In genomic region chr5:79588645-79589044, GRCh38 we compare ENCODE assay signal across 19 cellular contexts. TPM values are rescaled to one million over a fixed set of nuclear protein-coding genes. Genes with fewer than 3 reads are reported as not detected.
A peak's percentile ranks its signal among the peaks of the same experiment; 100 is the strongest.
DNase-seq lines count a peak whose midpoint lies in the region; ATAC-seq, FAIRE-seq and TF ChIP-seq lines count a peak whose summit lies in the region.
"Had no signal": no experiment of that assay in that cellular context is flagged by ENCODE, and none has a peak within 500 bp of the region (broad histone marks: within the 10 kb centered on the region; RNA-seq: fewer than 3 reads in every experiment).

No MANE protein-coding gene starts in this region.

- H3K27ac Mint-ChIP-seq in T-helper 2 cell treated with Interferon-gamma antibody and Interleukin-4, amounts not matched to agents 5 μg/mL and 100 μg/mL, for 36 hours = no peak overlapping the region
- H3K27ac Mint-ChIP-seq: HFFc6 had no signal

- in situ Hi-C loops in K562 (cut with MboI) = no loop called here

- no peaks in the 10 kb centered on the region for H3K9me3 ChIP-seq in K562 (replicated peaks; ENCODE audit: control insufficient read depth, insufficient read depth, low read depth, low read length)

- no peaks in the 10 kb centered on the region for H3K36me3 Mint-ChIP-seq in T-helper 2 cell treated with Interferon-gamma antibody and Interleukin-4, amounts not matched to agents 5 μg/mL and 100 μg/mL, for 36 hours (ENCODE audit: low read depth)
- H3K36me3 Mint-ChIP-seq: CD4-positive, alpha-beta memory T cell had no signal

- WGBS in K562 (ENCODE audit: insufficient coverage, low coverage, missing lambda C conversion rate) = 29% methylated on average over 6 of the region's 6 CpGs

- H3K27ac ChIP-seq in K562 (ENCODE audit: extremely low read depth, low read depth, low read length) = peak overlapping the region; percentile 51
- H3K27ac ChIP-seq: KMS-11, PC-9 had no signal

- H3K9me1 ChIP-seq in K562 (ENCODE audit: control insufficient read depth, insufficient read depth, low read length) = peaks cover 2% of the 10 kb centered on the region

- no peak for TF ChIP-seq CTCF in K562 (IDR thresholded peaks at IDR 0.05 in 2 of 3, conservative IDR thresholded peaks at IDR 0.05 in 1 of 3; ENCODE audit: insufficient read depth in 2 of 3, low read depth in 1 of 3, low read length in 3 of 3)

- H3K36me3 ChIP-seq in K562 (ENCODE audit: control insufficient read depth, insufficient read depth, low read length) = no peaks in the 10 kb centered on the region

- TF ChIP-seq EP300 in K562 (IDR thresholded peaks at IDR 0.05; ENCODE audit: low read length) = no peak

- H3K9ac ChIP-seq in K562 (ENCODE audit: insufficient read depth in 1 of 2, low read depth in 2 of 2, low read length in 2 of 2) = peak overlapping the region in 1 of 2 experiments; percentile 33; a peak in 2 of 4 replicates
- H3K9ac ChIP-seq: KMS-11 had no signal

- TF ChIP-seq POLR2A in K562 (conservative IDR thresholded peaks at IDR 0.05) = peak; percentile 74

- H3K79me2 ChIP-seq in K562 (ENCODE audit: control insufficient read depth, insufficient read depth, low read length) = no peaks in the 10 kb centered on the region

- H3K4me3 Mint-ChIP-seq in T-helper 2 cell treated with Interferon-gamma antibody and Interleukin-4, amounts not matched to agents 5 μg/mL and 100 μg/mL, for 36 hours = no peak overlapping the region
- H3K4me3 Mint-ChIP-seq: CD4-positive, alpha-beta memory T cell; HFFc6 had no signal

- peak; percentile 75 for ATAC-seq in K562
- ATAC-seq: HepG2 had no signal

- H3K4me1 ChIP-seq in K562 (replicated peaks in 1 of 2; ENCODE audit: control insufficient read depth in 2 of 2, insufficient read depth in 2 of 2, low read length in 2 of 2) = peaks cover 9 to 17% of the 10 kb centered on the region in 2 experiments; a peak in 4 of 5 replicates

- no TSS peak for BruUV-seq in K562 (replicated peaks; lab: Mats Ljungman, UMichigan)

- no peaks in the 10 kb centered on the region for H3K4me1 Mint-ChIP-seq in T-helper 2 cell treated with Interferon-gamma antibody and Interleukin-4, amounts not matched to agents 5 μg/mL and 100 μg/mL, for 36 hours (ENCODE audit: low read depth)
- H3K4me1 Mint-ChIP-seq: CD4-positive, alpha-beta memory T cell had no signal

- no peaks in the 10 kb centered on the region for H3K27me3 Mint-ChIP-seq in T-helper 2 cell treated with Interferon-gamma antibody and Interleukin-4, amounts not matched to agents 5 μg/mL and 100 μg/mL, for 36 hours (ENCODE audit: low read depth)

- CTCF ChIA-PET in K562 (lab: Yijun Ruan, JAX; ENCODE audit: low intra/inter-chr PET ratio) = no interaction called here

- POLR2A ChIA-PET in K562 (lab: Yijun Ruan, JAX) = interaction anchor here (0.6 to 1.1 kb wide), 6 partner anchors 14 to 669 kb away, joined by 3 to 4 read pairs (median 3); partner anchors contain the start of gene TENT2

- intact Hi-C loops in K562 (cut with micrococcal nuclease) = no loop called here

- H3K9me3 Mint-ChIP-seq in T-helper 2 cell treated with Interferon-gamma antibody and Interleukin-4, amounts not matched to agents 5 μg/mL and 100 μg/mL, for 36 hours = no peaks in the 10 kb centered on the region
- H3K9me3 Mint-ChIP-seq: CD4-positive, alpha-beta memory T cell; HFFc6 had no signal

- TF ChIP-seq RAD21 in K562 (CRISPR knock-in tag; conservative IDR thresholded peaks at IDR 0.05 in 1 of 2, IDR thresholded peaks at IDR 0.05 in 1 of 2) = no peak

- H3K4me2 ChIP-seq in K562 (ENCODE audit: insufficient read depth, low read length) = peak overlapping the region; percentile 57
- H3K4me2 ChIP-seq: KMS-11, PC-9 had no signal

- FAIRE-seq in K562 (lab: Jason Lieb, UNC) (peak; percentile 29), HTR-8/SVneo (lab: Jason Lieb, UNC) (no peak)
- FAIRE-seq: H54, HepG2 had no signal

- H3K27me3 ChIP-seq in K562 (ENCODE audit: control insufficient read depth in 2 of 2, insufficient read depth in 2 of 2, low read length in 2 of 2) = no peaks in the 10 kb centered on the region

- peak overlapping the region; percentile 92 for H2AFZ ChIP-seq in K562 (ENCODE audit: low read depth, low read length)
- H2AFZ ChIP-seq: PC-9 had no signal

- DNase-seq in activated CD4-positive, alpha-beta T cell treated with anti-CD3 and anti-CD28 coated beads for 48 hours = peak; percentile 8
- no peak for DNase-seq in activated CD4-positive, alpha-beta T cell treated with anti-CD3 and anti-CD28 coated beads for 1 hour
- peak; percentile 9 for DNase-seq in stimulated activated CD4-positive, alpha-beta T cell treated with anti-CD3 and anti-CD28 coated beads, Interleukin-1b, Interleukin-23, amount 100 ng/mL, for 48 hours
- no peak for DNase-seq in stimulated activated CD4-positive, alpha-beta T cell treated with anti-CD3 and anti-CD28 coated beads, Interleukin-2, amount 100 ng/mL, for 24 hours
- DNase-seq in K562 (ENCODE audit: extremely low read depth in 1 of 4, low spot score in 3 of 4) (peak; percentile 24 to 44 (median 31)), HTR-8/SVneo (ENCODE audit: insufficient read length, low spot score) (no peak), AML-193 (lab: John Stamatoyannopoulos, UW) (no peak)
- no peak for DNase-seq in T-helper 2 cell treated with Interferon-gamma antibody and Interleukin-4, amounts not matched to agents 5 μg/mL and 100 μg/mL, for 36 hours (ENCODE audit: low spot score)
- DNase-seq: CD4-positive, alpha-beta memory T cell; DMS153; HFFc6; NCI-H1417 treated with DMSO at 0.1 percent for 48 hours; NCI-H187 treated with DMSO at 0.1 percent for 48 hours; NCI-H226; NCI-H524 treated with DMSO at 0.1 percent for 48 hours; PC-9 had no signal

- no peaks in the 10 kb centered on the region for H4K20me1 ChIP-seq in K562 (replicated peaks; ENCODE audit: control insufficient read depth, insufficient read depth, low read length)

- H3K4me3 ChIP-seq in K562 = no peak overlapping the region
- H3K4me3 ChIP-seq: PC-9 had no signal

TF ChIP-seq in K562, 482 proteins besides CTCF, POLR2A, EP300 and RAD21 (continues in another document):
- TF ChIP-seq IRF9 (tag; IDR thresholded peaks at IDR 0.05) = no peak
- TF ChIP-seq NR2C1 (IDR thresholded peaks at IDR 0.05) = no peak
- TF ChIP-seq NR2C1 (tag; IDR thresholded peaks at IDR 0.05) = no peak
- no peak for TF ChIP-seq SMAD4 (CRISPR knock-in tag; conservative IDR thresholded peaks at IDR 0.05)
- TF ChIP-seq NR3C1 (CRISPR knock-in tag; IDR thresholded peaks at IDR 0.05) = no peak
- no peak for TF ChIP-seq NCOA6 (IDR thresholded peaks at IDR 0.05)
- TF ChIP-seq ZFPM2 (CRISPR knock-in tag; IDR thresholded peaks at IDR 0.05) = no peak
- TF ChIP-seq SMAD1 (IDR thresholded peaks at IDR 0.05; ENCODE audit: low read depth, low read length, partially characterized antibody) = no peak
- no peak for TF ChIP-seq RUNX1 (IDR thresholded peaks at IDR 0.05; ENCODE audit: low read depth)
- TF ChIP-seq ZKSCAN1 (IDR thresholded peaks at IDR 0.05; ENCODE audit: low read depth, low read length) = no peak

RNA-seq across cellular contexts. Expression of gene TENT2, which starts 23.6 kb away (rescaled TPM):
- 138 and 372 TPM in 2 replicates for total RNA-seq in K562 (2011; cell fraction: chromatin; rRNA removed; ENCODE audit: low replicate concordance)
- total RNA-seq in K562 (2011; cell fraction: nucleolus; rRNA removed) = 46.2 and 68.8 TPM in 2 replicates
- 161 and 303 TPM in 2 replicates for total RNA-seq in K562 (2011; cell fraction: nucleoplasm; rRNA removed)
- total RNA-seq in K562 (2014; rRNA removed) (43.5 and 58.8 TPM in 2 replicates), K562 (2014; rRNA removed; fragmentation: Illumina TruSeq; extraction: Trizol) (83.4 and 88.1 TPM in 2 replicates), K562 (2015; rRNA removed; fragmentation: Illumina TruSeq; extraction: Trizol) (81.0 and 84.3 TPM in 2 replicates), K562 (2021) (73.3 and 76.6 TPM in 2 replicates)
- polyA plus RNA-seq in K562 (2011; rRNA removed) (98.3 and 111 TPM in 2 replicates), K562 (2014; fragmentation: Illumina TruSeq; extraction: Trizol) (63.3 and 84.4 TPM in 2 replicates), K562 (2014; fragmentation: Nextera tagmentation; extraction: Ambion mirVana) (10 to 100 TPM; 29.0 to 39.4 TPM), K562 (2014; rRNA removed) (38.5 and 44.3 TPM in 2 replicates)
- 48.3 and 64.7 TPM in 2 replicates for polyA plus RNA-seq in K562 (2011; cell fraction: cytosol; rRNA removed)
- polyA plus RNA-seq in K562 (2011; cell fraction: nucleus; rRNA removed) = 81.2 and 132 TPM in 2 replicates
- 36.8 and 45.9 TPM in 2 replicates for polyA plus RNA-seq in K562 (2012)
- polyA minus RNA-seq in K562 (2011; rRNA and poly(A)+ RNA removed) = 151 and 190 TPM in 2 replicates
- 45.4 and 47.5 TPM in 2 replicates for polyA minus RNA-seq in K562 (2011; cell fraction: cytosol; rRNA and poly(A)+ RNA removed)
- polyA minus RNA-seq in K562 (2011; cell fraction: nucleus; rRNA and poly(A)+ RNA removed) = 68.1 and 142 TPM in 2 replicates

Comparison
In these comparisons a context has a peak if more than half of its experiments do, and no peak if none do; other contexts are left out.
1. DNase-seq: peak in activated CD4-positive, alpha-beta T cell treated with anti-CD3 and anti-CD28 coated beads for 48 hours (single experiment), stimulated activated CD4-positive, alpha-beta T cell treated with anti-CD3 and anti-CD28 coated beads, Interleukin-1b, Interleukin-23, amount 100 ng/mL, for 48 hours (single experiment) and K562 (4 of 4); none in activated CD4-positive, alpha-beta T cell treated with anti-CD3 and anti-CD28 coated beads for 1 hour (single experiment), stimulated activated CD4-positive, alpha-beta T cell treated with anti-CD3 and anti-CD28 coated beads, Interleukin-2, amount 100 ng/mL, for 24 hours (0 of 2), HTR-8/SVneo (single experiment), T-helper 2 cell treated with Interferon-gamma antibody and Interleukin-4, amounts not matched to agents 5 μg/mL and 100 μg/mL, for 36 hours (single experiment) and AML-193 (0 of 2).